23 cellular contexts compared by ENCODE assay signal in genomic region chr3:188209740-188210139, GRCh38. TPM values are rescaled to one million over a fixed set of nuclear protein-coding genes. Genes with fewer than 3 reads are reported as not detected.
DNase-seq lines count a peak whose midpoint lies in the region; ATAC-seq and TF ChIP-seq lines count a peak whose summit lies in the region.
"Had no signal": no experiment of that assay in that cellular context is flagged by ENCODE, and none has a peak within 500 bp of the region (broad histone marks: within the 10 kb centered on the region; RNA-seq: fewer than 3 reads in every experiment).

No MANE protein-coding gene starts in this region.

- no peak for TF ChIP-seq CTCF in cardiac muscle cell (IDR thresholded peaks at IDR 0.05; ENCODE audit: low read depth, low read length)
- TF ChIP-seq CTCF in brain microvascular endothelial cell (IDR thresholded peaks at IDR 0.05; ENCODE audit: low read depth, low read length, missing control alignments), result no peak
- TF ChIP-seq CTCF in transverse colon (IDR thresholded peaks at IDR 0.05), result no peak

- no peak for DNase-seq in cardiac muscle cell (ENCODE audit: low read depth in 1 of 2, low spot score in 1 of 2)
- DNase-seq in Right ventricle myocardium superior, result no peak
- no peak for DNase-seq in brain microvascular endothelial cell
- DNase-seq in transverse colon, result no peak
- no peak for DNase-seq in NCI-H69 (lab: John Stamatoyannopoulos, UW)
- DNase-seq: activated CD4-positive, alpha-beta T cell treated with anti-CD3 and anti-CD28 coated beads for 4 hours; activated effector memory CD4-positive, alpha-beta T cell treated with anti-CD3 and anti-CD28 coated beads, Interleukin-2, amount 50 U/mL, for 16 hours; activated naive CD8-positive, alpha-beta T cell treated with anti-CD3 and anti-CD28 coated beads for 36 hours; activated T-cell treated with anti-CD3 and anti-CD28 coated beads for 4 hours; AML-193; CD8-positive, alpha-beta T cell; DMS153; effector CD8-positive, alpha-beta T cell; foreskin melanocyte; NCI-H1092 treated with DMSO at 0.1 percent for 48 hours; NCI-H1930; stimulated activated CD4-positive, alpha-beta T cell treated with anti-CD3 and anti-CD28 coated beads, Interleukin-15, amount 100 ng/mL, for 24 hours; stimulated activated naive CD4-positive, alpha-beta T cell had no signal

- WGBS in transverse colon (ENCODE audit: low coverage in 1 of 2), 2 donors, result 50 to 85% methylated on average over 1 of the region's 1 CpG

- ATAC-seq in Right ventricle myocardium superior (ENCODE audit: poor library complexity) (no peak), HG02981 (IDR thresholded peaks at IDR 0.05; ENCODE audit: unreplicated experiment) (no peak), HG03442 (IDR thresholded peaks at IDR 0.05; ENCODE audit: unreplicated experiment) (no peak)
- ATAC-seq: CD8-positive, alpha-beta T cell had no signal

- no peak for TF ChIP-seq POLR2A in transverse colon (IDR thresholded peaks at IDR 0.05)

- H3K27ac ChIP-seq in cardiac muscle cell (peak overlapping the region; percentile 34), brain microvascular endothelial cell (peak overlapping the region; percentile 85), muscle layer of duodenum (ENCODE audit: low read length) (peak overlapping the region; percentile 77), transverse colon (peak overlapping the region; percentile 85 to 92 (median 86))
- H3K27ac ChIP-seq: hepatocyte had no signal

- H3K36me3 ChIP-seq in cardiac muscle cell, result no peaks in the 10 kb centered on the region
- no peaks in the 10 kb centered on the region for H3K36me3 ChIP-seq in brain microvascular endothelial cell (replicated peaks)
- peaks cover 4 to 5% of the 10 kb centered on the region in 2 donors for H3K36me3 ChIP-seq in muscle layer of duodenum (ENCODE audit: control insufficient read depth in 1 of 2, insufficient read depth in 2 of 2, low read length in 2 of 2)
- H3K36me3 ChIP-seq in transverse colon, result no peaks in the 10 kb centered on the region
- H3K36me3 ChIP-seq: prostate gland had no signal

- no peak for TF ChIP-seq EP300 in transverse colon (IDR thresholded peaks at IDR 0.05; ENCODE audit: low read depth)

- in situ Hi-C loops in brain microvascular endothelial cell (cut with HindIII; ENCODE audit: low pct_ligation_motif_present, low sequenced_read_pairs), result no loop called here
- in situ Hi-C loops in transverse colon (cut with MboI; ENCODE audit: low pct_ligation_motif_present in 1 of 4, low pct_unique_long_range_greater_than_20kb in 1 of 4, low sequenced_read_pairs in 3 of 4), result no loop called here

- H3K27me3 ChIP-seq in cardiac muscle cell, result no peaks in the 10 kb centered on the region
- no peaks in the 10 kb centered on the region for H3K27me3 ChIP-seq in brain microvascular endothelial cell (replicated peaks)
- H3K27me3 ChIP-seq in muscle layer of duodenum (ENCODE audit: low read depth, low read length), result no peaks in the 10 kb centered on the region
- no peaks in the 10 kb centered on the region for H3K27me3 ChIP-seq in transverse colon
- H3K27me3 ChIP-seq: hepatocyte had no signal

- no peaks in the 10 kb centered on the region for H3K9me3 ChIP-seq in cardiac muscle cell (ENCODE audit: low read depth)
- no peaks in the 10 kb centered on the region for H3K9me3 ChIP-seq in muscle layer of duodenum (ENCODE audit: control insufficient read depth in 1 of 2, low read length in 2 of 2)
- no peaks in the 10 kb centered on the region for H3K9me3 ChIP-seq in transverse colon
- H3K9me3 ChIP-seq: prostate gland had no signal

- H3K4me1 ChIP-seq in cardiac muscle cell (ENCODE audit: low read depth), result peaks cover 19% of the 10 kb centered on the region
- H3K4me1 ChIP-seq in muscle layer of duodenum (ENCODE audit: control insufficient read depth in 1 of 2, insufficient read depth in 2 of 2, low read length in 2 of 2), result peaks cover 0 to 18% of the 10 kb centered on the region in 2 donors
- peaks cover 21 to 57% (median 36%) of the 10 kb centered on the region in 4 donors for H3K4me1 ChIP-seq in transverse colon

- intact Hi-C loops in Right ventricle myocardium superior (cut with DNase I), result no loop called here
- intact Hi-C loops in transverse colon (cut with DNase I; ENCODE audit: low total_unique reads), result loop anchor here (5.0 to 10.0 kb wide), 3 partner anchors 155 to 735 kb away; no protein-coding TSS in a partner anchor

- H3K4me3 ChIP-seq in cardiac muscle cell (no peak overlapping the region), brain microvascular endothelial cell (ENCODE audit: low read depth, low read length) (no peak overlapping the region), muscle layer of duodenum (ENCODE audit: low read depth in 1 of 2, low read length in 2 of 2) (no peak overlapping the region), transverse colon (no peak overlapping the region)
- H3K4me3 ChIP-seq: hepatocyte, prostate gland had no signal

RNA-seq across cellular contexts. Expression of gene LPP, which starts 55.8 kb away (rescaled TPM):
- 31.6 and 45.2 TPM in 2 replicates for total RNA-seq in cardiac muscle cell
- 21.4 and 37.7 TPM in 2 replicates for polyA plus RNA-seq in cardiac muscle cell
- 92.9 TPM for total RNA-seq in Right ventricle myocardium superior
- total RNA-seq in transverse colon, result 100 to 1,000 TPM; 207 to 592 (median 406) TPM

Comparison
In these comparisons a context has a peak if more than half of its experiments do, and no peak if none do; other contexts are left out.
1. H3K27ac ChIP-seq: peak in every context shown above with its lines; median percentile 86 in transverse colon; 85 in brain microvascular endothelial cell; 77 in muscle layer of duodenum; 34 in cardiac muscle cell.